1 cellular context compared by ENCODE assay signal in genomic region chr5:135883441-135883840, GRCh38.
TF ChIP-seq lines count a peak whose summit lies in the region.

No MANE protein-coding gene starts in this region.

TF ChIP-seq in GM23338, 12 proteins besides CTCF, POLR2A, EP300 and RAD21 (continued from another document):
- no peak for TF ChIP-seq ETS1 (IDR thresholded peaks at IDR 0.05)
